In the genomic region with DNA sequence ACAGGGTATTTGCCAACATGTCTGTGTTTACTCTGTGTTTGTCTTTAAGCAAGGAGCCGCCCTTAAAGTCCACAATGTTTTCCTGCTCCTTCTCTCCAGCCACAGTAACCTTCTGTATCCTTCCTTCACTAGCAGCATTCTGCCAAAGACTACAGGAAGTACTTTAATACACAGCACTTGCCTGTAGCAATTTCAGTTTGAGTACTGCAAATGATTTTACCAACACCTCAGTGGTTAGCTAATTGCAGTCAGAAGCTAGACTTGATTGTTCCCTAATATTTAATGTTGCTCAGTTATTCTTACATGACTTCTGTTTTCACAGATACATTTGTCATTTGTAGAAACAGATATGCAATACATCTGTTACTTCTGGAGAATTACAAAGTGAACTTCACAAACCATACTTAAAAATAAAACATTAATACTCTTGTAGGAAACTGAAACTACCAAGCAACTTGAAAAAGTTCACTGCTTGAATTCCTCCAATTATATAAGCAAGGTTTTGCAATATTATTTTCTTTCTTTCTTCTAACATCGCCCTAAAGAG, we compare ENCODE assay signal across 9 cellular contexts.
DNase-seq lines count a peak whose midpoint lies in the region; FAIRE-seq and TF ChIP-seq lines count a peak whose summit lies in the region.
"Had no signal": no experiment of that assay in that cellular context is flagged by ENCODE, and none has a peak within 500 bp of the region (broad histone marks: within the 10 kb centered on the region; RNA-seq: fewer than 3 reads in every experiment).

No MANE protein-coding gene starts in this region.

- FAIRE-seq in astrocyte (lab: Jason Lieb, UNC): no peak

- H3K36me3 Mint-ChIP-seq in IgD-negative memory B cell (peaks cover 11% of the 10 kb centered on the region), astrocyte (ENCODE audit: low read depth, unreplicated experiment) (peaks cover 7% of the 10 kb centered on the region)

- H2AFZ ChIP-seq in astrocyte (ENCODE audit: low read depth, low read length): no peak overlapping the region

- peaks cover 0 to 7% (median 0%) of the 10 kb centered on the region in 3 donors for H3K9me3 Mint-ChIP-seq in IgD-negative memory B cell
- H3K9me3 Mint-ChIP-seq in astrocyte (ENCODE audit: unreplicated experiment): peaks cover 3% of the 10 kb centered on the region

- H3K27me3 Mint-ChIP-seq in IgD-negative memory B cell (no peaks in the 10 kb centered on the region), astrocyte (ENCODE audit: low read depth, unreplicated experiment) (no peaks in the 10 kb centered on the region)

- H3K36me3 ChIP-seq in astrocyte (ENCODE audit: insufficient read depth, low read length): no peaks in the 10 kb centered on the region

- no peak overlapping the region for H3K27ac ChIP-seq in astrocyte (ENCODE audit: low read depth, low read length)

- no peak overlapping the region for H3K9ac ChIP-seq in astrocyte (ENCODE audit: low read length)

- peak overlapping the region; percentile 8 to 87 (median 66) for H3K4me3 Mint-ChIP-seq in IgD-negative memory B cell
- peak overlapping the region; percentile 51 for H3K4me3 Mint-ChIP-seq in astrocyte (ENCODE audit: unreplicated experiment)
- H3K4me3 Mint-ChIP-seq: neural crest cell had no signal

- H3K27me3 ChIP-seq in astrocyte (ENCODE audit: insufficient read depth, low read length): no peaks in the 10 kb centered on the region

- peaks cover 49 to 58% (median 51%) of the 10 kb centered on the region in 3 donors for H3K4me1 Mint-ChIP-seq in IgD-negative memory B cell
- H3K4me1 Mint-ChIP-seq in astrocyte (ENCODE audit: low read depth, unreplicated experiment): peaks cover 6% of the 10 kb centered on the region

- no peak overlapping the region for H3K4me2 ChIP-seq in astrocyte (ENCODE audit: low read length)

- no peaks in the 10 kb centered on the region for H3K4me1 ChIP-seq in astrocyte (ENCODE audit: insufficient read depth, low read length)

- no peak overlapping the region for H3K4me3 ChIP-seq in astrocyte (ENCODE audit: insufficient read depth, low read depth, low read length)

- peaks cover 11% of the 10 kb centered on the region for H4K20me1 ChIP-seq in astrocyte (ENCODE audit: insufficient read depth, low read length)

- H3K79me2 ChIP-seq in astrocyte (ENCODE audit: insufficient read depth, low read length): no peaks in the 10 kb centered on the region

- TF ChIP-seq CTCF in astrocyte (IDR thresholded peaks at IDR 0.05; ENCODE audit: insufficient read depth, low read depth, low read length): no peak

- H3K9me3 ChIP-seq in astrocyte (ENCODE audit: insufficient read depth, low read depth, low read length): no peaks in the 10 kb centered on the region

- DNase-seq in COLO829 (ENCODE audit: low spot score) (peak; percentile 11), GM19240 (ENCODE audit: insufficient read length, low spot score) (peak; percentile 15), astrocyte (ENCODE audit: low read depth) (no peak), lung microvascular endothelial cell (ENCODE audit: low read depth in 2 of 2) (peak; percentile 21 to 53), ureter (ENCODE audit: low spot score) (no peak), anterior cingulate cortex (lab: John Stamatoyannopoulos, UW) (no peak)
- DNase-seq in stimulated activated CD4-positive, alpha-beta T cell treated with anti-CD3 and anti-CD28 coated beads, Interleukin-4, amount 100 ng/mL, for 1 hour: no peak

- H3K27ac Mint-ChIP-seq in IgD-negative memory B cell (peak overlapping the region; percentile 0 to 28 (median 21)), astrocyte (ENCODE audit: unreplicated experiment) (no peak overlapping the region)

Comparison
In these comparisons a context has a peak if more than half of its experiments do, and no peak if none do; other contexts are left out.
1. DNase-seq: peak in COLO829 (single experiment), GM19240 (single experiment) and lung microvascular endothelial cell (2 of 2); none in astrocyte (single experiment), ureter (single experiment), anterior cingulate cortex (0 of 58) and stimulated activated CD4-positive, alpha-beta T cell treated with anti-CD3 and anti-CD28 coated beads, Interleukin-4, amount 100 ng/mL, for 1 hour (single experiment).